ENCODE assay signal across 8 cellular contexts in the genomic region with DNA sequence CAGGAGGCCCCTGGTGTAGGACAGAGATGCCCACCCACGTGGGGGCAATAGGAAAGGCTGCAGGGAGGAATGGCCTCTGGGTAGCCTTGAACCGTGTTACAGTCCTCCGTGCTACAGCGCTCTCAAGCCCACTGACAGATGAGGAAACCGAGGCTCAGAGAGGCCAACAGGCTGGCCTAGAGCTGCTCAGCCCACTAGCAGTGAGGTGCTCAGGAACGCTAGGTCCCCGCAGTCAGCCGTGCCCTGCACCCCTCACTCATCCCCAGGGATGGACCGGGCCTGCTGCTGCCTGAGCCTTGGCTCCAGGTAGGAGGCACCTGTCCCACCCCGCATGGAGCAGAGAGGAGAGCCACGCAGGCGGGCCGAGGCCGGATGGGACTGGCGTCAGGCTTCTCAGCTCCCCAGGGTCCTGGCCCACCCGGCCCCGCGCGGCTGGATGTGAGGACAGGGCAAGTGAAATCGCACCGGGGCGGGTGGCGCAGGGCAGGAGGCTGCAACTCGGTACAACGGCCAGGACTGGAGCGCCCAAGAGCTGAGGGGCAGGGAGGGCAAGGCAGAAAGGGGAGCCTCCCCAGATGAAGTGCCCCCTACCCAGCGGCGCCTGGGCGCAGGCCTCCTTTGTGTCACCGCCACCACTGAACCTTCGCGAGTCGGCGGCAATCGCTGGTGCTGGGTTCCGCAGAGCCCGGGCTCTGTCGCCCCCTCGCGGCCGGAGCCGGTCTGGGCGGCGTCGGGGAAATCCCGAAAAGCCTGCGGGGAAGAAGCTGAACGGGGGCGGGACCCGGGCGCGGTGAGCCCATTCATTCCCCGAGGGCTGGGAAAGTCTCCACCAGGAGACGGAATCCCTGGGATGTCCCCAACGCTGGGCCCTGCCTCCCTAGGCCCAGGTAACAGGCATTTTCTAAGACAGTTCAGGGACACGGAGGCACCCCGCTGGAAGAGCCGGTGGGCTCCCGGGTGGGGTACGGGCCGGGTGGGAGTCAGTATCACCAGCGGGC. TPM values are rescaled to one million over a fixed set of nuclear protein-coding genes. Genes with fewer than 3 reads are reported as not detected.
DNase-seq lines count a peak whose midpoint lies in the region; ATAC-seq, FAIRE-seq and TF ChIP-seq lines count a peak whose summit lies in the region.

No MANE protein-coding gene starts in this region.

- no peak for TF ChIP-seq POLR2A in GM18505 (IDR thresholded peaks at IDR 0.05; ENCODE audit: borderline replicate concordance, extremely low read depth, insufficient read depth, insufficient read length)

- WGBS in small intestine, 3 donors: 24 to 30% (median 26%) methylated on average over 50 to 62 of the region's 62 CpGs

- H3K4me1 ChIP-seq in small intestine (ENCODE audit: control insufficient read depth in 2 of 2, insufficient read depth in 1 of 2, low read depth in 1 of 2, low read length in 1 of 2): peaks cover 0 to 4% of the 10 kb centered on the region in 2 donors

- H3K36me3 ChIP-seq in small intestine (ENCODE audit: control insufficient read depth in 2 of 2, insufficient read depth in 2 of 2, low read length in 2 of 2): no peaks in the 10 kb centered on the region

- peak overlapping the region in 1 of 2 donors; percentile 27 for H3K4me3 ChIP-seq in small intestine (ENCODE audit: low read depth in 1 of 2, low read length in 2 of 2)

- H3K27me3 ChIP-seq in small intestine (ENCODE audit: control insufficient read depth in 2 of 2, insufficient read depth in 2 of 2, low read length in 2 of 2): no peaks in the 10 kb centered on the region

- ATAC-seq in GM18505 (IDR thresholded peaks at IDR 0.05; ENCODE audit: unreplicated experiment) (peak; percentile 62), HG03025 (IDR thresholded peaks at IDR 0.05; ENCODE audit: low FRiP score, unreplicated experiment) (no peak)

- DNase-seq in A172 (ENCODE audit: low spot score): peak; percentile 40
- peak; percentile 13 for DNase-seq in NCI-H1436 treated with DMSO at 0.1 percent for 48 hours (lab: John Stamatoyannopoulos, UW)
- peak; percentile 69 to 80 (median 78) for DNase-seq in T-helper 2 cell
- peak; percentile 93 for DNase-seq in hepatic stellate cell (ENCODE audit: low spot score)
- DNase-seq in small intestine: peak; percentile 69

- H3K27ac ChIP-seq in angular gyrus (ENCODE audit: low read depth, low read length): peak overlapping the region; percentile 24
- no peak overlapping the region for H3K27ac ChIP-seq in small intestine (ENCODE audit: low read depth in 1 of 2, low read length in 1 of 2)

- no peaks in the 10 kb centered on the region for H3K9me3 ChIP-seq in small intestine (ENCODE audit: control insufficient read depth, low read depth)

- FAIRE-seq in small intestine (lab: Jason Lieb, UNC): no peak

RNA-seq across cellular contexts. Expression of a gene that starts 8.4 kb away (rescaled TPM):
- 6.8 and 8.2 TPM in 2 replicates for total RNA-seq in A172 (2014; rRNA removed; shearing (Covaris generic))
- 1 to 10 TPM; 3.6 to 6.5 (median 5.4) TPM for polyA plus RNA-seq in small intestine

RNA-seq across cellular contexts. Expression of a gene that starts 10.5 kb away (rescaled TPM):
- total RNA-seq in A172 (2014; rRNA removed; shearing (Covaris generic)): 0.79 and 1.7 TPM in 2 replicates
- polyA plus RNA-seq in small intestine: 10 to 100 TPM in 2 of 3 donors, 1 to 10 TPM in 1; 2.0 to 33.0 (median 24.3) TPM

RNA-seq across cellular contexts. Expression of a gene that starts 44.9 kb away (rescaled TPM):
- 136 and 143 TPM in 2 replicates for total RNA-seq in A172 (2014; rRNA removed; shearing (Covaris generic))
- polyA plus RNA-seq in small intestine: 100 to 1,000 TPM; 335 to 743 (median 354) TPM

Comparison
In these comparisons a context has a peak if more than half of its experiments do, and no peak if none do; other contexts are left out.
1. DNase-seq: peak in every context shown above with its lines; median percentile 93 in hepatic stellate cell; 78 in T-helper 2 cell; 69 in small intestine; 40 in A172; 13 in NCI-H1436 treated with DMSO at 0.1 percent for 48 hours.